Comparison of ENCODE assay signal across 17 cellular contexts in genomic region chr6:12171735-12172134, GRCh38.
DNase-seq lines count a peak whose midpoint lies in the region; ATAC-seq and TF ChIP-seq lines count a peak whose summit lies in the region.
"Had no signal": no experiment of that assay in that cellular context is flagged by ENCODE, and none has a peak within 500 bp of the region (broad histone marks: within the 10 kb centered on the region; RNA-seq: fewer than 3 reads in every experiment).

No MANE protein-coding gene starts in this region.

- TF ChIP-seq CTCF in tibial nerve (IDR thresholded peaks at IDR 0.05) (no peak), psoas muscle (IDR thresholded peaks at IDR 0.05) (no peak)

- H3K4me3 ChIP-seq in HUES48 (ENCODE audit: low read depth, low read length) = peak overlapping the region; percentile 5
- H3K4me3 ChIP-seq in iPS-20b (ENCODE audit: low read length) = no peak overlapping the region
- H3K4me3 ChIP-seq in tibial nerve = no peak overlapping the region
- H3K4me3 ChIP-seq in psoas muscle = no peak overlapping the region

- H3K9me3 ChIP-seq in HUES48 (ENCODE audit: control insufficient read depth, insufficient read depth, low read length) (no peaks in the 10 kb centered on the region), iPS-20b (ENCODE audit: insufficient read depth, low read depth, low read length) (no peaks in the 10 kb centered on the region), tibial nerve (no peaks in the 10 kb centered on the region), psoas muscle (no peaks in the 10 kb centered on the region)
- H3K9me3 ChIP-seq: BE2C had no signal

- peak; percentile 24 for DNase-seq in amniotic epithelial cell (ENCODE audit: low read depth)
- no peak for DNase-seq in cerebellar cortex (ENCODE audit: low spot score)
- no peak for DNase-seq in tibial nerve (ENCODE audit: low spot score in 2 of 2)
- DNase-seq in psoas muscle = no peak
- DNase-seq: ACHN; BE2C; C1 segment of cervical spinal cord; CD4-positive, CD25-positive, alpha-beta regulatory T cell; CD8-positive, alpha-beta memory T cell; COR-L47; DMS 273 treated with DMSO at 0.1 percent for 48 hours; IMR-90; Karpas-422; KBM-7 had no signal

- TF ChIP-seq EP300 in tibial nerve (IDR thresholded peaks at IDR 0.05) = no peak

- ATAC-seq in HG03469 (IDR thresholded peaks at IDR 0.05; ENCODE audit: unreplicated experiment) (no peak), psoas muscle (no peak)

- H3K27me3 ChIP-seq in HUES48 (ENCODE audit: control insufficient read depth, insufficient read depth, low read length) = no peaks in the 10 kb centered on the region
- no peaks in the 10 kb centered on the region for H3K27me3 ChIP-seq in iPS-20b (ENCODE audit: insufficient read depth, low read length)
- no peaks in the 10 kb centered on the region for H3K27me3 ChIP-seq in tibial nerve
- no peaks in the 10 kb centered on the region for H3K27me3 ChIP-seq in psoas muscle (ENCODE audit: insufficient read depth in 3 of 3, low read length in 2 of 3)
- H3K27me3 ChIP-seq: BE2C had no signal

- H3K4me1 ChIP-seq in HUES48 (ENCODE audit: control insufficient read depth, insufficient read depth, low read length) (peaks cover 35% of the 10 kb centered on the region), iPS-20b (ENCODE audit: insufficient read depth, low read length) (peaks cover 15% of the 10 kb centered on the region), tibial nerve (no peaks in the 10 kb centered on the region), psoas muscle (no peaks in the 10 kb centered on the region)
- H3K4me1 ChIP-seq: BE2C had no signal

- no peaks in the 10 kb centered on the region for H3K36me3 ChIP-seq in HUES48 (ENCODE audit: control insufficient read depth, insufficient read depth, low read length)
- no peaks in the 10 kb centered on the region for H3K36me3 ChIP-seq in iPS-20b (ENCODE audit: insufficient read depth, low read depth, low read length)
- H3K36me3 ChIP-seq in tibial nerve = no peaks in the 10 kb centered on the region
- H3K36me3 ChIP-seq in psoas muscle (ENCODE audit: insufficient read depth in 1 of 2, low read depth in 1 of 2) = no peaks in the 10 kb centered on the region
- H3K36me3 ChIP-seq: BE2C had no signal

- H3K9ac ChIP-seq in HUES48 (ENCODE audit: low read depth, low read length) = no peak overlapping the region
- H3K9ac ChIP-seq in iPS-20b (ENCODE audit: low read depth, low read length) = no peak overlapping the region

- H3K27ac ChIP-seq in HUES48 (ENCODE audit: low read depth, low read length) = peak overlapping the region; percentile 76
- peak overlapping the region; percentile 8 for H3K27ac ChIP-seq in iPS-20b (ENCODE audit: low read length)
- no peak overlapping the region for H3K27ac ChIP-seq in tibial nerve
- H3K27ac ChIP-seq in psoas muscle = no peak overlapping the region

- no peak for TF ChIP-seq POLR2A in tibial nerve (IDR thresholded peaks at IDR 0.05)

- WGBS in tibial nerve, 2 donors = 94% methylated on average over 5 of the region's 5 CpGs
- whole genome bisulfite sequencing in psoas muscle, 3 donors = 94 to 99% (median 97%) methylated on average over 5 of the region's 5 CpGs

- intact Hi-C loops in psoas muscle (cut with DNase I) = no loop called here

Comparison
In these comparisons a context has a peak if more than half of its experiments do, and no peak if none do; other contexts are left out.
1. H3K27ac ChIP-seq: peak in HUES48 (single experiment) and iPS-20b (single experiment); none in tibial nerve (0 of 4) and psoas muscle (single experiment).